In the genomic region with DNA sequence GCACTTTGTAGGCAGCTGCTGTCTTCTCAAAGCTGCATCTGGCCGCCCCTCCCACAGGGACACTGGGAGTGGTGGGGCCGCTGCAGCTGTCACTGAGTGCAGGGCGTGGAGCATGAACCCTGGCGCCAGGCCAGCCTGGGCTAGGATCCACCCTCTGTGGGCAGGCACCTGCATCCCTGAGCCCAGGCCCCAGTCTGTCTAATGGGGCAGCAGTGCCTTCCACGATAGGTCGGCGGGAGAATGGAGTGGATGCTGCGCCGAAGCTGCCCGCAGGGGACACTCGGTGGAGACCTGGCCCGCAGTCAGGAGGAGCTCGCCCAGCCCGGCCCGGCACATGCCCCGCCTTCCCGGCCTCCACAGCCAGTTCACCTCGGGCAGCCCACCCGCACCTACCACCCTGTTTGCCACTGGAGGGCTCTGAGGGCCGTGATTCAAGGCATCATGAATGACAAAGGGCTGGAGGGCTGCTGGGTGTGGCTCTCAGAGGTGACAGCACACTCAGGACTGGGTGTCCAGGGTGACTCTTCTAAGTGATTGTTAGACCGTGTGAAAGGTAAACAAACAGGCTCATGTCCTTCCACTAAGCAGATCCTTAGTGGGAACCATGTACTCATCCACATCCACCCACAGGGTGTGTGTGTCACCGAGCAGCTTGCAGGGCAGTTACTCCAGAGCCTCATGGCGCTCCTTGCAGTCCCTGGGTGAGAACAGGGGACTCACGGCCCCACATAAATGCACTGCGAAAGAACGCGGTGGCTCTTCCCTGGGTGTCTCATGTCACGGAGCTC, we compare ENCODE assay signal across 11 cellular contexts.
DNase-seq lines count a peak whose midpoint lies in the region; ATAC-seq, FAIRE-seq and TF ChIP-seq lines count a peak whose summit lies in the region.
"Had no signal": no experiment of that assay in that cellular context is flagged by ENCODE, and none has a peak within 500 bp of the region (broad histone marks: within the 10 kb centered on the region; RNA-seq: fewer than 3 reads in every experiment).

No MANE protein-coding gene starts in this region.

- H3K4me3 ChIP-seq in PC-3 (ENCODE audit: low read length) (no peak overlapping the region), sigmoid colon (no peak overlapping the region)

- H3F3A ChIP-seq in PC-3 (ENCODE audit: low read length, unreplicated experiment), result no peaks in the 10 kb centered on the region

- DNase-seq in DMS53 (lab: John Stamatoyannopoulos, UW) (peak; percentile 58), DMS53 treated with DMSO at 0.1 percent for 48 hours (lab: John Stamatoyannopoulos, UW; ENCODE audit: unreplicated experiment) (no peak), PC-3 (peak; percentile 50), frontal cortex (ENCODE audit: low spot score in 2 of 2) (peak; percentile 5 to 44), sigmoid colon (peak; percentile 78), C1 segment of cervical spinal cord (lab: John Stamatoyannopoulos, UW) (no peak), NCI-H2227 treated with DMSO at 0.1 percent for 48 hours (lab: John Stamatoyannopoulos, UW) (no peak)
- DNase-seq: 8988T, EL, NCI-H2107 had no signal

- H3K4me1 ChIP-seq in PC-3 (ENCODE audit: insufficient read depth, low read length) (peaks cover 33% of the 10 kb centered on the region), sigmoid colon (no peaks in the 10 kb centered on the region)

- H3K9me2 ChIP-seq in PC-3 (replicated peaks; ENCODE audit: low read length), result no peaks in the 10 kb centered on the region

- no TSS peak for BruUV-seq in PC-3 (replicated peaks; lab: Mats Ljungman, UMichigan)

- peak; percentile 67 for ATAC-seq in PC-3
- no peak for ATAC-seq in HG03460 (IDR thresholded peaks at IDR 0.05; ENCODE audit: unreplicated experiment)

- H3K79me2 ChIP-seq in PC-3 (ENCODE audit: low read length), result no peaks in the 10 kb centered on the region

- intact Hi-C loops in PC-3 (cut with micrococcal nuclease) (loop anchor here (10.0 kb wide), 1 partner anchor 145 kb away; a partner anchor contains a TSS), sigmoid colon (cut with DNase I) (loop anchor here (2.0 kb wide), 1 partner anchor 233 kb away; no protein-coding TSS in a partner anchor)

- H3K27ac ChIP-seq in PC-3 (ENCODE audit: low read length), result peak overlapping the region; percentile 86
- no peak overlapping the region for H3K27ac ChIP-seq in sigmoid colon

- no peak for FAIRE-seq in frontal cortex (lab: Jason Lieb, UNC)

- CTCF ChIA-PET in PC-3 (lab: Charles Lee), result interaction anchor here (0.8 to 0.9 kb wide), 2 partner anchors 231 to 234 kb away, joined by 3 to 5 read pairs; no protein-coding TSS in a partner anchor

- no peak for TF ChIP-seq POLR2A in sigmoid colon (IDR thresholded peaks at IDR 0.05)

- no peaks in the 10 kb centered on the region for H3K9me3 ChIP-seq in PC-3 (ENCODE audit: low read length)
- H3K9me3 ChIP-seq in sigmoid colon, result no peaks in the 10 kb centered on the region

- TF ChIP-seq EP300 in sigmoid colon (IDR thresholded peaks at IDR 0.05), result no peak

- no peaks in the 10 kb centered on the region for H3K36me3 ChIP-seq in PC-3 (ENCODE audit: low read depth, low read length)
- H3K36me3 ChIP-seq in sigmoid colon, result peaks cover 0 to 44% (median 10%) of the 10 kb centered on the region in 4 donors

- no peaks in the 10 kb centered on the region for H3K27me3 ChIP-seq in PC-3 (ENCODE audit: low read length)
- H3K27me3 ChIP-seq in sigmoid colon, result no peaks in the 10 kb centered on the region

- H3K9ac ChIP-seq in PC-3 (ENCODE audit: low read length), result peak overlapping the region; percentile 73

- TF ChIP-seq CTCF in PC-3 (conservative IDR thresholded peaks at IDR 0.05; ENCODE audit: low read depth, low read length) (0 out of 2 replicates have a peak, but pooled peaks have one; percentile 31), sigmoid colon (IDR thresholded peaks at IDR 0.05) (peak in 1 of 4 experiments; percentile 38)

- no peak overlapping the region for H2AFZ ChIP-seq in PC-3 (ENCODE audit: low read length)

- WGBS in sigmoid colon, 2 donors, result 72 to 88% methylated on average over 28 of the region's 28 CpGs

- no peak overlapping the region for H3K4me2 ChIP-seq in PC-3 (ENCODE audit: low read length)

- POLR2A ChIA-PET in PC-3 (lab: Charles Lee; ENCODE audit: unreplicated experiment), result no interaction called here

- H4K20me1 ChIP-seq in PC-3 (ENCODE audit: low read length), result no peaks in the 10 kb centered on the region

Comparison
In these comparisons a context has a peak if more than half of its experiments do, and no peak if none do; other contexts are left out.
1. DNase-seq: peak in DMS53 (single experiment), PC-3 (single experiment), frontal cortex (2 of 2) and sigmoid colon (single experiment); none in DMS53 treated with DMSO at 0.1 percent for 48 hours (single experiment), C1 segment of cervical spinal cord (0 of 14) and NCI-H2227 treated with DMSO at 0.1 percent for 48 hours (single experiment).